Comparison of ENCODE assay signal across 16 cellular contexts in genomic region chr2:31382452-31383120, GRCh38. TPM values are rescaled to one million over a fixed set of nuclear protein-coding genes. Genes with fewer than 3 reads are reported as not detected.
A peak's percentile ranks its signal among the peaks of the same experiment; 100 is the strongest.
DNase-seq lines count a peak whose midpoint lies in the region; ATAC-seq and TF ChIP-seq lines count a peak whose summit lies in the region.
"Had no signal": no experiment of that assay in that cellular context is flagged by ENCODE, and none has a peak within 500 bp of the region (broad histone marks: within the 10 kb centered on the region; RNA-seq: fewer than 3 reads in every experiment).

No MANE protein-coding gene starts in this region.

- TF ChIP-seq CTCF in C4-2B (conservative IDR thresholded peaks at IDR 0.05): no peak
- no peak for TF ChIP-seq CTCF in mammary epithelial cell (conservative IDR thresholded peaks at IDR 0.05 in 1 of 2, IDR thresholded peaks at IDR 0.05 in 1 of 2; ENCODE audit: extremely low read depth in 1 of 2, insufficient read depth in 1 of 2, low read depth in 1 of 2, low read length in 2 of 2)

- 92% methylated on average over 8 of the region's 8 CpGs for WGBS in mammary epithelial cell (ENCODE audit: low coverage, missing lambda C conversion rate)

- no peak overlapping the region for H3K9ac ChIP-seq in mammary epithelial cell (ENCODE audit: insufficient read depth, low read length)

- no TSS peak for BruUV-seq in mammary epithelial cell (replicated peaks; lab: Mats Ljungman, UMichigan)

- dilution Hi-C loops in mammary epithelial cell (cut with HindIII; ENCODE audit: low sequenced_read_pairs): no loop called here

- DNase-seq in Jurkat, Clone E6-1 (ENCODE audit: low read depth, low spot score): peak; percentile 9
- DNase-seq in mammary epithelial cell (peak; percentile 56), islet precursor cell (peak; percentile 85), DMS114 treated with DMSO at 0.1 percent for 48 hours (lab: John Stamatoyannopoulos, UW; ENCODE audit: unreplicated experiment) (no peak), SIG-M5 (lab: John Stamatoyannopoulos, UW) (no peak), left colon (no peak)
- DNase-seq: activated CD8-positive, alpha-beta memory T cell treated with anti-CD3 and anti-CD28 coated beads, Interleukin-2, amount 50 U/mL, for 48 hours; BE2C; colonic mucosa; naive thymus-derived CD4-positive, alpha-beta T cell; retina; stimulated activated CD4-positive, alpha-beta T cell treated with anti-CD3 and anti-CD28 coated beads, Interleukin-2, amount 100 ng/mL, for 48 hours; upper lobe of right lung had no signal

- in situ Hi-C loops in mammary epithelial cell (cut with MboI; ENCODE audit: low sequenced_read_pairs in 2 of 2): loop anchor here in 1 of 2 donors (5.0 kb wide), 1 partner anchor 45 kb away; no protein-coding TSS in a partner anchor

- H3K36me3 ChIP-seq in mammary epithelial cell (ENCODE audit: insufficient read depth, low read length): peaks cover 30% of the 10 kb centered on the region
- H3K36me3 ChIP-seq: BE2C, colonic mucosa, upper lobe of right lung had no signal

- peaks cover 53% of the 10 kb centered on the region for H3K4me1 ChIP-seq in mammary epithelial cell (ENCODE audit: insufficient read depth, low read length)
- H3K4me1 ChIP-seq: BE2C, colonic mucosa, upper lobe of right lung had no signal

- ATAC-seq in HG03045 (IDR thresholded peaks at IDR 0.05; ENCODE audit: unreplicated experiment): no peak
- no peak for ATAC-seq in left colon
- ATAC-seq: naive thymus-derived CD4-positive, alpha-beta T cell; upper lobe of right lung had no signal

- H3K27ac ChIP-seq in C4-2B: peak overlapping the region; percentile 22
- peak overlapping the region; percentile 99 for H3K27ac ChIP-seq in mammary epithelial cell (ENCODE audit: insufficient read depth, low read depth, low read length)
- H3K27ac ChIP-seq: colonic mucosa, HL-60, upper lobe of right lung had no signal

- H3K9me3 ChIP-seq in mammary epithelial cell (replicated peaks; ENCODE audit: insufficient read depth, low read length): no peaks in the 10 kb centered on the region
- H3K9me3 ChIP-seq: BE2C, colonic mucosa, upper lobe of right lung had no signal

- peaks cover 12% of the 10 kb centered on the region for H3K79me2 ChIP-seq in mammary epithelial cell (ENCODE audit: insufficient read depth, low read length)

- H3K4me3 ChIP-seq in Jurkat, Clone E6-1 (ENCODE audit: low read length): no peak overlapping the region
- H3K4me3 ChIP-seq in mammary epithelial cell (replicated peaks in 1 of 3; ENCODE audit: insufficient read depth in 1 of 3, low read depth in 2 of 3, low read length in 3 of 3): no peak overlapping the region
- H3K4me3 ChIP-seq: colonic mucosa, upper lobe of right lung had no signal

- intact Hi-C loops in mammary epithelial cell (cut with micrococcal nuclease): no loop called here
- intact Hi-C loops in left colon (cut with DNase I, micrococcal nuclease): no loop called here

- CTCF ChIA-PET in mammary epithelial cell (lab: Charles Lee; ENCODE audit: low non-redundant PET): interaction anchor here (0.6 kb wide), 1 partner anchor 10 kb away, joined by 3 read pairs; no protein-coding TSS in a partner anchor

- no peaks in the 10 kb centered on the region for H4K20me1 ChIP-seq in mammary epithelial cell (ENCODE audit: insufficient read depth, low read length)

- no peak overlapping the region for H2AFZ ChIP-seq in mammary epithelial cell (ENCODE audit: low read depth, low read length)

- no peak overlapping the region for H3K4me2 ChIP-seq in mammary epithelial cell (ENCODE audit: insufficient read depth, low read depth, low read length)

- H3K27me3 ChIP-seq in mammary epithelial cell (ENCODE audit: insufficient read depth, low read length): no peaks in the 10 kb centered on the region
- H3K27me3 ChIP-seq: colonic mucosa, upper lobe of right lung had no signal

RNA-seq across cellular contexts. Expression of gene XDH, which starts 32.0 kb away (rescaled TPM):
- polyA plus RNA-seq in Jurkat, Clone E6-1 (2012; ENCODE audit: insufficient read depth, insufficient read length): not detected
- total RNA-seq in mammary epithelial cell (10 to 100 TPM; 23.3 to 51.1 TPM), left colon (10 to 100 TPM; 47.4 to 75.2 TPM)
- polyA plus RNA-seq in mammary epithelial cell: 45.1 TPM
- polyA minus RNA-seq in mammary epithelial cell: 118 TPM
- polyA plus RNA-seq: naive thymus-derived CD4-positive, alpha-beta T cell had no signal

Comparison
In these comparisons a context has a peak if more than half of its experiments do, and no peak if none do; other contexts are left out.
1. DNase-seq: peak in Jurkat, Clone E6-1 (single experiment), mammary epithelial cell (single experiment) and islet precursor cell (single experiment); none in DMS114 treated with DMSO at 0.1 percent for 48 hours (single experiment), SIG-M5 (single experiment) and left colon (0 of 2).